16 cellular contexts compared by ENCODE assay signal in the genomic region with DNA sequence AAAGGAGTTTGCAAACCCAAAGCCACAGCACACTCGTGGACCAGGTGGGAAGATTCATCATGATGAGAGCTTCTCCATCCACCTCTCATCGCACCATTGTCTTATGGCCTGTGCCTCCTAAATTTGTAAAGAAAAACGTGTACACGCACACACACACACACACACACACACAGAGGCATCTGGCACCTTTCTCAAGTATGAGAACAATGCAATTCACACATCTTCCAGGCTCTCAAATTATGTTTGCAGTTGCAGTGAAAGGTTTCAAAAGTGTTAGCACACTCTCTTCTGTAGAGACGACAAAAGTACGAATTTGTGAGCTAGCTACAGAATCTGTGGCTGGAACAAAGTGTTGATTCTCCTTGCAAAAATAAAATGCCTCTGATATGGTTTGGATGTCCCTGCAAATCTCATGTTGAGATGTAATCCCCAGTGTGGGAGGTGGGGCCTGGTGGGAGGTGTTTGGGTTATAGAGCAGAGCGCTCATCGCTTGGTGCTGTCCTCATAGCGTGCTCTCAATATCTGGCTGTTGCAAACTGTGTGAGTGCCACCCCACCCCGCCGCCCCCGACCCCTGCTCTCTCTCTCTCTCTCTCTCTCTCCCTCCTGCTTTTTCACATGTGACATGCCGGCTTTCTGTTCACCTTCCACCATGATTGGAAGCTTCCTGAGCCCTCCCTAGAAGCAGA. TPM values are rescaled to one million over a fixed set of nuclear protein-coding genes. Genes with fewer than 3 reads are reported as not detected.
DNase-seq lines count a peak whose midpoint lies in the region; ATAC-seq and TF ChIP-seq lines count a peak whose summit lies in the region.
"Had no signal": no experiment of that assay in that cellular context is flagged by ENCODE, and none has a peak within 500 bp of the region (broad histone marks: within the 10 kb centered on the region; RNA-seq: fewer than 3 reads in every experiment).

No MANE protein-coding gene starts in this region.

- no peaks in the 10 kb centered on the region for H3K36me3 ChIP-seq in endodermal cell (ENCODE audit: control insufficient read depth, insufficient read depth, low read length)
- no peaks in the 10 kb centered on the region for H3K36me3 ChIP-seq in right atrium auricular region
- H3K36me3 ChIP-seq: BLaER1 had no signal

- H3K9me3 Mint-ChIP-seq in endodermal cell: no peaks in the 10 kb centered on the region
- H3K9me3 Mint-ChIP-seq: CD8-positive, alpha-beta memory T cell; IgD-negative memory B cell had no signal

- H3K9ac ChIP-seq in endodermal cell (ENCODE audit: extremely low read depth, low read length, poor library complexity, severe bottlenecking): no peak overlapping the region
- H3K9ac ChIP-seq: BLaER1 had no signal

- ATAC-seq in sciatic nerve (no peak), GM19324 (IDR thresholded peaks at IDR 0.05; ENCODE audit: low FRiP score, unreplicated experiment) (no peak)

- H3K9me3 ChIP-seq in endodermal cell (ENCODE audit: control insufficient read depth, low read length): no peaks in the 10 kb centered on the region
- H3K9me3 ChIP-seq in right atrium auricular region: no peaks in the 10 kb centered on the region
- H3K9me3 ChIP-seq: BLaER1, Caco-2 had no signal

- H3K27ac Mint-ChIP-seq in endodermal cell: no peak overlapping the region
- H3K27ac Mint-ChIP-seq: CD8-positive, alpha-beta memory T cell; IgD-negative memory B cell had no signal

- H3K4me3 ChIP-seq in endodermal cell (ENCODE audit: low read length) (no peak overlapping the region), right atrium auricular region (no peak overlapping the region)
- H3K4me3 ChIP-seq: BLaER1 had no signal

- DNase-seq in activated effector memory CD4-positive, alpha-beta T cell treated with anti-CD3 and anti-CD28 coated beads, Interleukin-2, amount 50 U/mL, for 16 hours: peak; percentile 25
- no peak for DNase-seq in activated effector memory CD4-positive, alpha-beta T cell treated with Interleukin-2 at 50 U/mL for 16 hours
- DNase-seq in endodermal cell (peak; percentile 30), sciatic nerve (ENCODE audit: low spot score) (peak; percentile 21), right atrium auricular region (ENCODE audit: low spot score) (no peak), GM10266 (ENCODE audit: extremely low spot score) (no peak)
- DNase-seq: AML-193; Caco-2; CD8-positive, alpha-beta memory T cell; DND-41; GDM1; H7 had no signal

- no peak overlapping the region for H3K4me3 Mint-ChIP-seq in endodermal cell
- H3K4me3 Mint-ChIP-seq: CD8-positive, alpha-beta memory T cell; IgD-negative memory B cell had no signal

- no peak for TF ChIP-seq CTCF in endodermal cell (conservative IDR thresholded peaks at IDR 0.05)
- no peak for TF ChIP-seq CTCF in right atrium auricular region (IDR thresholded peaks at IDR 0.05)
- TF ChIP-seq CTCF in GM10266 (IDR thresholded peaks at IDR 0.05; ENCODE audit: control insufficient read depth, insufficient read depth, low read depth, missing control alignments): no peak

- no peaks in the 10 kb centered on the region for H3K4me1 ChIP-seq in endodermal cell (ENCODE audit: control insufficient read depth, insufficient read depth, low read length)
- no peaks in the 10 kb centered on the region for H3K4me1 ChIP-seq in right atrium auricular region
- H3K4me1 ChIP-seq: Caco-2 had no signal

- no peaks in the 10 kb centered on the region for H3K4me1 Mint-ChIP-seq in endodermal cell
- H3K4me1 Mint-ChIP-seq: CD8-positive, alpha-beta memory T cell; IgD-negative memory B cell had no signal

- whole genome bisulfite sequencing in endodermal cell (ENCODE audit: insufficient coverage in 1 of 2, insufficient read length in 1 of 2), 2 experiments: 87 to 92% methylated on average over 5 to 13 of the region's 13 CpGs

- no peak overlapping the region for H3K27ac ChIP-seq in endodermal cell (ENCODE audit: low read depth, low read length)
- H3K27ac ChIP-seq in right atrium auricular region: no peak overlapping the region
- H3K27ac ChIP-seq: 22Rv1, BLaER1 had no signal

- H3K27me3 Mint-ChIP-seq in endodermal cell (ENCODE audit: insufficient read depth): no peaks in the 10 kb centered on the region

- H3K36me3 Mint-ChIP-seq in endodermal cell (ENCODE audit: low read depth): no peaks in the 10 kb centered on the region
- H3K36me3 Mint-ChIP-seq: CD8-positive, alpha-beta memory T cell; IgD-negative memory B cell had no signal

- intact Hi-C loops in sciatic nerve (cut with DNase I): no loop called here

- no peaks in the 10 kb centered on the region for H3K27me3 ChIP-seq in endodermal cell (ENCODE audit: control insufficient read depth, insufficient read depth, low read length, poor library complexity, severe bottlenecking)
- no peaks in the 10 kb centered on the region for H3K27me3 ChIP-seq in right atrium auricular region
- H3K27me3 ChIP-seq: BLaER1 had no signal

RNA-seq across cellular contexts. Expression of a gene that starts 21.8 kb away (rescaled TPM):
- total RNA-seq in endodermal cell: 10 to 100 TPM; 12.6 to 14.2 TPM
- polyA plus RNA-seq in endodermal cell (2013, experiment 1 of 2): 5.4 TPM
- 6.1 TPM for polyA plus RNA-seq in endodermal cell (2013, experiment 2 of 2)
- total RNA-seq in sciatic nerve: 23.8 TPM
- total RNA-seq in right atrium auricular region: 10 to 100 TPM; 10.8 to 15.7 TPM

RNA-seq across cellular contexts. Expression of a gene that starts 32.0 kb away (rescaled TPM):
- total RNA-seq in endodermal cell (10 to 100 TPM; 31.3 to 33.4 TPM), sciatic nerve (38.9 TPM), right atrium auricular region (10 to 100 TPM; 16.8 to 17.4 TPM)
- 23.2 TPM for polyA plus RNA-seq in endodermal cell (2013, experiment 1 of 2)
- 22.0 TPM for polyA plus RNA-seq in endodermal cell (2013, experiment 2 of 2)

Comparison
In these comparisons a context has a peak if more than half of its experiments do, and no peak if none do; other contexts are left out.
1. DNase-seq: peak in activated effector memory CD4-positive, alpha-beta T cell treated with anti-CD3 and anti-CD28 coated beads, Interleukin-2, amount 50 U/mL, for 16 hours (single experiment), endodermal cell (single experiment) and sciatic nerve (single experiment); none in activated effector memory CD4-positive, alpha-beta T cell treated with Interleukin-2 at 50 U/mL for 16 hours (single experiment), right atrium auricular region (single experiment) and GM10266 (single experiment).